22 cellular contexts compared by ENCODE assay signal in genomic region chr5:17837757-17838156, GRCh38.
DNase-seq lines count a peak whose midpoint lies in the region; ATAC-seq, FAIRE-seq and TF ChIP-seq lines count a peak whose summit lies in the region.
"Had no signal": no experiment of that assay in that cellular context is flagged by ENCODE, and none has a peak within 500 bp of the region (broad histone marks: within the 10 kb centered on the region; RNA-seq: fewer than 3 reads in every experiment).

No MANE protein-coding gene starts in this region.

- no peak for TF ChIP-seq EP300 in K562 (IDR thresholded peaks at IDR 0.05; ENCODE audit: low read length)

- H3K27ac Mint-ChIP-seq in CD4-positive, alpha-beta T cell, result no peak overlapping the region
- H3K27ac Mint-ChIP-seq: B cell; CD4-positive, alpha-beta memory T cell had no signal

- no peak overlapping the region for H2AFZ ChIP-seq in K562 (ENCODE audit: low read depth, low read length)

- no peak for ATAC-seq in left cardiac atrium
- ATAC-seq in K562, result no peak
- no peak for ATAC-seq in pancreas
- ATAC-seq in HG02763 (IDR thresholded peaks at IDR 0.05; ENCODE audit: unreplicated experiment), result no peak
- ATAC-seq in HG02884 (IDR thresholded peaks at IDR 0.05; ENCODE audit: unreplicated experiment), result no peak
- no peak for ATAC-seq in CD4-positive, alpha-beta T cell (ENCODE audit: poor library complexity)

- peaks cover 25% of the 10 kb centered on the region for H3K9me3 Mint-ChIP-seq in CD4-positive, alpha-beta T cell

- H3K4me1 Mint-ChIP-seq in CD4-positive, alpha-beta T cell (ENCODE audit: low read depth), result no peaks in the 10 kb centered on the region
- H3K4me1 Mint-ChIP-seq: B cell; CD4-positive, alpha-beta memory T cell had no signal

- intact Hi-C loops in left cardiac atrium (cut with DNase I), result no loop called here
- intact Hi-C loops in K562 (cut with micrococcal nuclease), result no loop called here
- intact Hi-C loops in pancreas (cut with DNase I), result no loop called here
- intact Hi-C loops in CD4-positive, alpha-beta T cell (cut with DNase I, micrococcal nuclease), result no loop called here

- TF ChIP-seq CTCF in cardiac muscle cell (IDR thresholded peaks at IDR 0.05; ENCODE audit: low read depth, low read length), result no peak
- TF ChIP-seq CTCF in K562 (IDR thresholded peaks at IDR 0.05 in 2 of 3, conservative IDR thresholded peaks at IDR 0.05 in 1 of 3; ENCODE audit: insufficient read depth in 2 of 3, low read depth in 1 of 3, low read length in 3 of 3), result no peak
- TF ChIP-seq CTCF in pancreas (IDR thresholded peaks at IDR 0.05), result no peak
- no peak for TF ChIP-seq CTCF in CD4-positive, alpha-beta T cell (IDR thresholded peaks at IDR 0.05)

- H3K4me1 ChIP-seq in cardiac muscle cell (ENCODE audit: low read depth), result no peaks in the 10 kb centered on the region
- H3K4me1 ChIP-seq in K562 (replicated peaks in 1 of 2; ENCODE audit: control insufficient read depth in 2 of 2, insufficient read depth in 2 of 2, low read length in 2 of 2), result no peaks in the 10 kb centered on the region
- H3K4me1 ChIP-seq in pancreas, result no peaks in the 10 kb centered on the region
- H3K4me1 ChIP-seq: A549; BLaER1 treated with 17β-estradiol and CSF1 and Interleukin-3, amounts not matched to agents 10 nM and 100 nM; Caco-2 had no signal

- TF ChIP-seq POLR2A in K562 (conservative IDR thresholded peaks at IDR 0.05), result no peak

- BruUV-seq in K562 (replicated peaks; lab: Mats Ljungman, UMichigan), result no TSS peak

- H3K36me3 Mint-ChIP-seq in CD4-positive, alpha-beta T cell (ENCODE audit: low read depth), result no peaks in the 10 kb centered on the region
- H3K36me3 Mint-ChIP-seq: CD4-positive, alpha-beta memory T cell had no signal

- CTCF ChIA-PET in K562 (lab: Yijun Ruan, JAX; ENCODE audit: low intra/inter-chr PET ratio), result no interaction called here
- CTCF ChIA-PET in CD4-positive, alpha-beta T cell (lab: Charles Lee), result no interaction called here

- H3K4me3 Mint-ChIP-seq in CD4-positive, alpha-beta T cell, result no peak overlapping the region
- H3K4me3 Mint-ChIP-seq: B cell; CD4-positive, alpha-beta memory T cell had no signal

- H3K27ac ChIP-seq in cardiac muscle cell (no peak overlapping the region), K562 (ENCODE audit: extremely low read depth, low read depth, low read length) (no peak overlapping the region), pancreas (no peak overlapping the region)
- H3K27ac ChIP-seq in CD4-positive, alpha-beta T cell (ENCODE audit: low read depth, low read length), result no peak overlapping the region
- H3K27ac ChIP-seq: 22Rv1; A549; BLaER1 treated with 17β-estradiol and CSF1 and Interleukin-3, amounts not matched to agents 10 nM and 100 nM; C4-2B had no signal

- in situ Hi-C loops in K562 (cut with MboI), result no loop called here

- H3K4me2 ChIP-seq in K562 (ENCODE audit: insufficient read depth, low read length), result no peak overlapping the region
- H3K4me2 ChIP-seq: A549; BLaER1 treated with 17β-estradiol and CSF1 and Interleukin-3, amounts not matched to agents 10 nM and 100 nM had no signal

- no peak for DNase-seq in cardiac muscle cell (ENCODE audit: low read depth in 1 of 2, low spot score in 1 of 2)
- DNase-seq in left cardiac atrium, result no peak
- DNase-seq in K562 (ENCODE audit: extremely low read depth in 1 of 4, low spot score in 3 of 4), result no peak
- DNase-seq in pancreas, result no peak
- no peak for DNase-seq in CD4-positive, alpha-beta T cell
- DNase-seq: AML-193; Caco-2; Calu3; CD4-positive, alpha-beta memory T cell; DMS79 treated with DMSO at 0.1 percent for 48 hours; GF-D8 had no signal

- no peaks in the 10 kb centered on the region for H3K36me3 ChIP-seq in cardiac muscle cell
- no peaks in the 10 kb centered on the region for H3K36me3 ChIP-seq in K562 (ENCODE audit: control insufficient read depth, insufficient read depth, low read length)
- H3K36me3 ChIP-seq in pancreas, result no peaks in the 10 kb centered on the region
- H3K36me3 ChIP-seq: BLaER1 treated with 17β-estradiol and CSF1 and Interleukin-3, amounts not matched to agents 10 nM and 100 nM had no signal

- POLR2A ChIA-PET in K562 (lab: Yijun Ruan, JAX), result no interaction called here
- POLR2A ChIA-PET in CD4-positive, alpha-beta T cell (lab: Charles Lee), result no interaction called here

- H3K27me3 ChIP-seq in cardiac muscle cell, result no peaks in the 10 kb centered on the region
- no peaks in the 10 kb centered on the region for H3K27me3 ChIP-seq in K562 (ENCODE audit: control insufficient read depth in 2 of 2, insufficient read depth in 2 of 2, low read length in 2 of 2)
- no peaks in the 10 kb centered on the region for H3K27me3 ChIP-seq in pancreas
- no peaks in the 10 kb centered on the region for H3K27me3 ChIP-seq in CD4-positive, alpha-beta T cell (ENCODE audit: control insufficient read depth, insufficient read depth, low read length)
- H3K27me3 ChIP-seq: BLaER1 treated with 17β-estradiol and CSF1 and Interleukin-3, amounts not matched to agents 10 nM and 100 nM had no signal

- no peaks in the 10 kb centered on the region for H3K79me2 ChIP-seq in K562 (ENCODE audit: control insufficient read depth, insufficient read depth, low read length)

- H3K9me3 ChIP-seq in cardiac muscle cell (ENCODE audit: low read depth), result no peaks in the 10 kb centered on the region
- no peaks in the 10 kb centered on the region for H3K9me3 ChIP-seq in K562 (replicated peaks; ENCODE audit: control insufficient read depth, insufficient read depth, low read depth, low read length)
- no peaks in the 10 kb centered on the region for H3K9me3 ChIP-seq in pancreas
- H3K9me3 ChIP-seq in CD4-positive, alpha-beta T cell (ENCODE audit: control insufficient read depth, low read length), result no peaks in the 10 kb centered on the region

- WGBS in K562 (ENCODE audit: insufficient coverage, low coverage, missing lambda C conversion rate), result 3% methylated on average over 2 of the region's 2 CpGs
- WGBS in pancreas, 2 donors, result 66 to 75% methylated on average over 2 of the region's 2 CpGs

- H3K9ac ChIP-seq in K562 (ENCODE audit: insufficient read depth in 1 of 2, low read depth in 2 of 2, low read length in 2 of 2), result no peak overlapping the region
- H3K9ac ChIP-seq: BLaER1 treated with 17β-estradiol and CSF1 and Interleukin-3, amounts not matched to agents 10 nM and 100 nM had no signal

- TF ChIP-seq RAD21 in K562 (CRISPR knock-in tag; conservative IDR thresholded peaks at IDR 0.05 in 1 of 2, IDR thresholded peaks at IDR 0.05 in 1 of 2), result no peak

- no peaks in the 10 kb centered on the region for H4K20me1 ChIP-seq in K562 (replicated peaks; ENCODE audit: control insufficient read depth, insufficient read depth, low read length)
- H4K20me1 ChIP-seq: BLaER1 treated with 17β-estradiol and CSF1 and Interleukin-3, amounts not matched to agents 10 nM and 100 nM had no signal

- H3K4me3 ChIP-seq in cardiac muscle cell (peak overlapping the region; percentile 2), K562 (no peak overlapping the region), pancreas (no peak overlapping the region)
- H3K4me3 ChIP-seq: A549; BLaER1 treated with 17β-estradiol and CSF1 and Interleukin-3, amounts not matched to agents 10 nM and 100 nM had no signal

- H3K9me1 ChIP-seq in K562 (ENCODE audit: control insufficient read depth, insufficient read depth, low read length), result no peaks in the 10 kb centered on the region

- FAIRE-seq in K562 (lab: Jason Lieb, UNC), result no peak
- FAIRE-seq in pancreas (lab: Jason Lieb, UNC), result peak; percentile 34
- FAIRE-seq: A549, D721Med, G401.6, GM12891, GM19239 had no signal

- H3K27me3 Mint-ChIP-seq in CD4-positive, alpha-beta T cell, result no peaks in the 10 kb centered on the region
- H3K27me3 Mint-ChIP-seq: B cell; CD4-positive, alpha-beta memory T cell had no signal

TF ChIP-seq in K562, 482 proteins besides CTCF, POLR2A, EP300 and RAD21:
- TF ChIP-seq ZNF324 (CRISPR knock-in tag; IDR thresholded peaks at IDR 0.05) (no peak), NFIC (IDR thresholded peaks at IDR 0.05) (peak; percentile 76), NFIX (CRISPR knock-in tag; IDR thresholded peaks at IDR 0.05; ENCODE audit: low read depth) (peak; percentile 59)
